In genomic region chr15:78065973-78066946, GRCh38 we compare ENCODE assay signal across 8 cellular contexts. TPM values are rescaled to one million over a fixed set of nuclear protein-coding genes. Genes with fewer than 3 reads are reported as not detected.
DNase-seq lines count a peak whose midpoint lies in the region; ATAC-seq and TF ChIP-seq lines count a peak whose summit lies in the region.
"Had no signal": no experiment of that assay in that cellular context is flagged by ENCODE, and none has a peak within 500 bp of the region (broad histone marks: within the 10 kb centered on the region; RNA-seq: fewer than 3 reads in every experiment).

No MANE protein-coding gene starts in this region.

- DNase-seq in osteocyte (ENCODE audit: extremely low spot score, unreplicated experiment) (no peak), kidney glomerular epithelial cell (lab: John Stamatoyannopoulos, UW) (no peak), NCI-H774 (lab: John Stamatoyannopoulos, UW) (no peak)
- DNase-seq in activated CD4-positive, alpha-beta T cell treated with anti-CD3 and anti-CD28 coated beads for 48 hours = no peak

- H3K27me3 Mint-ChIP-seq in osteocyte (ENCODE audit: unreplicated experiment) = no peaks in the 10 kb centered on the region

- no peaks in the 10 kb centered on the region for H3K9me3 Mint-ChIP-seq in osteocyte (ENCODE audit: unreplicated experiment)

- ATAC-seq in GM19023 (IDR thresholded peaks at IDR 0.05; ENCODE audit: unreplicated experiment) (peak; percentile 57), HG02884 (IDR thresholded peaks at IDR 0.05; ENCODE audit: unreplicated experiment) (peak; percentile 51)

- no peaks in the 10 kb centered on the region for H3K36me3 Mint-ChIP-seq in osteocyte (ENCODE audit: unreplicated experiment)

- WGBS in adipose tissue, 3 donors = 51 to 66% (median 58%) methylated on average over 7 of the region's 7 CpGs

- H3K4me1 Mint-ChIP-seq in osteocyte (ENCODE audit: unreplicated experiment) = peaks cover 14% of the 10 kb centered on the region

- H3K4me3 Mint-ChIP-seq in osteocyte (ENCODE audit: unreplicated experiment) = peak overlapping the region; percentile 46

- TF ChIP-seq CTCF in osteocyte (IDR thresholded peaks at IDR 0.05) = no peak

- no peak overlapping the region for H3K27ac Mint-ChIP-seq in osteocyte (ENCODE audit: unreplicated experiment)

- H3K27ac ChIP-seq in adipose tissue (ENCODE audit: low read depth, low read length) = peak overlapping the region; percentile 61

RNA-seq across cellular contexts. Expression of gene TBC1D2B, which starts 11.3 kb away (rescaled TPM):
- 10 to 100 TPM; 19.0 to 47.3 (median 24.4) TPM for polyA plus RNA-seq in adipose tissue
- total RNA-seq in osteocyte = 65.5 and 69.3 TPM in 2 replicates

RNA-seq across cellular contexts. Expression of gene SH2D7, which starts 26.1 kb away (rescaled TPM):
- polyA plus RNA-seq in adipose tissue = under 1 TPM in 1 of 3 donors, not detected in 2; 0.02 TPM
- not detected in 2 replicates for total RNA-seq in osteocyte
- total RNA-seq: pulmonary artery endothelial cell had no signal
